ENCODE assay signal across 8 cellular contexts in genomic region chr14:103520657-103521437, GRCh38. TPM values are rescaled to one million over a fixed set of nuclear protein-coding genes. Genes with fewer than 3 reads are reported as not detected.
A peak's percentile ranks its signal among the peaks of the same experiment; 100 is the strongest.
DNase-seq lines count a peak whose midpoint lies in the region; ATAC-seq and TF ChIP-seq lines count a peak whose summit lies in the region.

No MANE protein-coding gene starts in this region.

- peaks cover 8 to 48% of the 10 kb centered on the region in 2 donors for H3K27me3 ChIP-seq in left lung

- H3K9me3 ChIP-seq in left lung = no peaks in the 10 kb centered on the region

- ATAC-seq in GM21576 (IDR thresholded peaks at IDR 0.05; ENCODE audit: unreplicated experiment) (peak; percentile 50), left lung (peak; percentile 75)

- peaks cover 29 to 55% of the 10 kb centered on the region in 2 donors for H3K4me1 ChIP-seq in left lung

- TF ChIP-seq CTCF in coronary artery (IDR thresholded peaks at IDR 0.05) = peak; percentile 49
- peak; percentile 22 to 60 for TF ChIP-seq CTCF in left lung (IDR thresholded peaks at IDR 0.05)

- no peaks in the 10 kb centered on the region for H3K36me3 ChIP-seq in left lung

- intact Hi-C loops in left lung (cut with DNase I) = no loop called here

- H3K27ac ChIP-seq in coronary artery (peak overlapping the region; percentile 76 to 96), left lung (peak overlapping the region; percentile 29 to 33)

- peak overlapping the region; percentile 74 for H3K4me3 ChIP-seq in coronary artery
- H3K4me3 ChIP-seq in left lung = peak overlapping the region; percentile 47 to 57

- DNase-seq in AG20443 (ENCODE audit: low spot score) = peak; percentile 87
- peak; percentile 79 for DNase-seq in NCI-H2196 (lab: John Stamatoyannopoulos, UW; ENCODE audit: unreplicated experiment)
- peak; percentile 23 to 38 for DNase-seq in activated CD4-positive, alpha-beta T cell treated with anti-CD3 and anti-CD28 coated beads for 24 hours (ENCODE audit: low read depth in 2 of 2)
- DNase-seq in coronary artery (ENCODE audit: low spot score) = peak; percentile 86
- DNase-seq in left lung = peak; percentile 76 to 94
- DNase-seq in stimulated activated CD4-positive, alpha-beta T cell treated with anti-CD3 and anti-CD28 coated beads, Interleukin-4, amount 100 ng/mL, for 4 hours = peak; percentile 59 to 71
- no peak for DNase-seq in GF-D8 (lab: John Stamatoyannopoulos, UW)

RNA-seq across cellular contexts. Expression of gene CKB, which starts 1.8 kb away (rescaled TPM):
- total RNA-seq in left lung = 100 to 1,000 TPM; 129 to 272 TPM

RNA-seq across cellular contexts. Expression of gene TRMT61A, which starts 8.1 kb away (rescaled TPM):
- 10 to 100 TPM in 1 of 2 donors, 1 to 10 TPM in 1; 8.6 to 12.6 TPM for total RNA-seq in left lung

RNA-seq across cellular contexts. Expression of gene BAG5, which starts 41.6 kb away (rescaled TPM):
- 10 to 100 TPM; 22.7 to 26.3 TPM for total RNA-seq in left lung

RNA-seq across cellular contexts. Expression of gene COA8, which starts 41.9 kb away (rescaled TPM):
- 10 to 100 TPM; 35.1 to 35.6 TPM for total RNA-seq in left lung
